Comparison of ENCODE assay signal across 7 cellular contexts in the genomic region with DNA sequence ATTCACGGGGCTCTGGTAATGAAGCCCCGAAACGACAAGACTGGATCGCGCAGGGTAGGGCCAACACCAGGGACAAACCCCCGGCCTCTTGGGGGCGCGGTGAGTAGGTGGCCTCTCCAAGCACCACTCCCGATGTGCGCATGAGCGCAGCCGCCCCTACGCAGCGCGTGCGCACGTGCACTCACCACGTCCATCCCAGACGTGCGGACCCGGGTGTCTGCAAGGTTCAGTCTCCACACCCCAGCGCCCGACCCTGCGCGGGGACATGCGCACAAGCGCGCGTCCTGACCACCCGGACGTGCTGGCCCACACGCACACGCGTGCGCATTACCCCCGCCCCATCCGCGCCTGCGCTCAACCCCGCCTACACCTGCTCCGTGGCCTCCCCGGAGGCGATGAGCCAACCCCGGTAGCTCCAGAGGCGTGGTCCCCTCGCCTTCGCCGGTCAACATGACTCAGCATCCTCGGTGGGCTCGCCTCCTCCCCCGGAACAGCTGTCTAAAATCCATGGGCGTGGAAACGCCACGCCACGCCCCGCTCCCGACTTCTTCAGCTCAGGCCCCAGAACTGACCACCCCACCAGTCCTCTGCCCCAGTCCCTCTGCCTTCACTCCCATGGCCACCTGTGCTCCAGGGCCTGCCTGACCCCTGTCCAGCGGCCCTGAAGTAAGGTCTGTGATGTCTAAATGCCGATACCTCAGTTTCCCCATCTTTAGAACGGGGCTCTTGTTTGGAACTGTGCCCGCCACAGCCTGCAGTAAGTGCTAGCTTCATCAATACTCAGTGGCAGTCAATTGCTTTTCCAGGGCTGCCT. TPM values are rescaled to one million over a fixed set of nuclear protein-coding genes. Genes with fewer than 3 reads are reported as not detected.
DNase-seq lines count a peak whose midpoint lies in the region; ATAC-seq, FAIRE-seq and TF ChIP-seq lines count a peak whose summit lies in the region.

No MANE protein-coding gene starts in this region.

- no peaks in the 10 kb centered on the region for H3K9me3 ChIP-seq in astrocyte (ENCODE audit: insufficient read depth, low read depth, low read length)
- H3K9me3 ChIP-seq in hepatocyte (ENCODE audit: low read depth): no peaks in the 10 kb centered on the region

- no peaks in the 10 kb centered on the region for H3K9me2 ChIP-seq in hepatocyte (replicated peaks; ENCODE audit: insufficient read depth)

- H3K4me2 ChIP-seq in astrocyte (ENCODE audit: low read length) (peak overlapping the region; percentile 86), hepatocyte (peak overlapping the region; percentile 75)

- TF ChIP-seq CTCF in astrocyte (IDR thresholded peaks at IDR 0.05; ENCODE audit: insufficient read depth, low read depth, low read length) (peak; percentile 36), hepatocyte (IDR thresholded peaks at IDR 0.05; ENCODE audit: poor library complexity) (peak; percentile 61)

- peak; percentile 94 to 95 for DNase-seq in NCI-H187 (lab: John Stamatoyannopoulos, UW)
- DNase-seq in T-helper 2 cell: peak; percentile 73 to 99 (median 95)
- peak; percentile 93 for DNase-seq in astrocyte (ENCODE audit: low read depth)
- peak; percentile 97 for DNase-seq in hepatocyte (ENCODE audit: low spot score)
- peak; percentile 97 for DNase-seq in retina

- H2AFZ ChIP-seq in astrocyte (ENCODE audit: low read depth, low read length) (peak overlapping the region; percentile 46), hepatocyte (peak overlapping the region; percentile 82)

- H3K27me3 ChIP-seq in astrocyte (ENCODE audit: insufficient read depth, low read length) (no peaks in the 10 kb centered on the region), hepatocyte (no peaks in the 10 kb centered on the region)

- peaks cover 10% of the 10 kb centered on the region for H3K36me3 Mint-ChIP-seq in astrocyte (ENCODE audit: low read depth, unreplicated experiment)

- H3K36me3 ChIP-seq in astrocyte (ENCODE audit: insufficient read depth, low read length): no peaks in the 10 kb centered on the region
- no peaks in the 10 kb centered on the region for H3K36me3 ChIP-seq in hepatocyte (replicated peaks; ENCODE audit: insufficient read depth, low read depth)

- H3K4me1 ChIP-seq in astrocyte (ENCODE audit: insufficient read depth, low read length): peaks cover 12% of the 10 kb centered on the region
- peaks cover 7% of the 10 kb centered on the region for H3K4me1 ChIP-seq in hepatocyte (ENCODE audit: insufficient read depth)

- H4K20me1 ChIP-seq in astrocyte (ENCODE audit: insufficient read depth, low read length): no peaks in the 10 kb centered on the region
- no peaks in the 10 kb centered on the region for H4K20me1 ChIP-seq in hepatocyte (ENCODE audit: insufficient read depth, poor library complexity, severe bottlenecking)

- no peaks in the 10 kb centered on the region for H3K9me3 Mint-ChIP-seq in astrocyte (ENCODE audit: unreplicated experiment)

- peak overlapping the region; percentile 47 for H3K27ac ChIP-seq in astrocyte (ENCODE audit: low read depth, low read length)
- peak overlapping the region; percentile 87 for H3K27ac ChIP-seq in hepatocyte

- no peaks in the 10 kb centered on the region for H3K27me3 Mint-ChIP-seq in astrocyte (ENCODE audit: low read depth, unreplicated experiment)

- H3K9ac ChIP-seq in astrocyte (ENCODE audit: low read length): peak overlapping the region; percentile 76

- peak; percentile 71 for TF ChIP-seq POLR2A in GM18505 (IDR thresholded peaks at IDR 0.05; ENCODE audit: borderline replicate concordance, extremely low read depth, insufficient read depth, insufficient read length)

- ATAC-seq in GM18505 (IDR thresholded peaks at IDR 0.05; ENCODE audit: unreplicated experiment) (peak; percentile 88), HG02970 (IDR thresholded peaks at IDR 0.05; ENCODE audit: low FRiP score, unreplicated experiment) (peak; percentile 97)

- H3K27ac Mint-ChIP-seq in astrocyte (ENCODE audit: unreplicated experiment): peak overlapping the region; percentile 95

- H3K4me3 ChIP-seq in astrocyte (ENCODE audit: insufficient read depth, low read depth, low read length) (peak overlapping the region; percentile 55), hepatocyte (no peak overlapping the region)

- H3K4me1 Mint-ChIP-seq in astrocyte (ENCODE audit: low read depth, unreplicated experiment): peaks cover 9% of the 10 kb centered on the region

- H3K79me2 ChIP-seq in astrocyte (ENCODE audit: insufficient read depth, low read length) (no peaks in the 10 kb centered on the region), hepatocyte (no peaks in the 10 kb centered on the region)

- WGBS in hepatocyte (ENCODE audit: low lambda C conversion rate, missing lambda C conversion rate): 8% methylated on average over 53 of the region's 61 CpGs

- no peak for FAIRE-seq in astrocyte (lab: Jason Lieb, UNC)

- peak overlapping the region; percentile 82 for H3K4me3 Mint-ChIP-seq in astrocyte (ENCODE audit: unreplicated experiment)

RNA-seq across cellular contexts. Expression of gene GPI, which starts 5.6 kb away (rescaled TPM):
- total RNA-seq in astrocyte (249 and 258 TPM in 2 replicates), hepatocyte (82.9 and 117 TPM in 2 replicates)
- polyA plus RNA-seq in hepatocyte: 120 and 124 TPM in 2 replicates

RNA-seq across cellular contexts. Expression of gene PDCD2L, which starts 44.9 kb away (rescaled TPM):
- total RNA-seq in astrocyte: 12.0 and 12.6 TPM in 2 replicates
- 9.8 and 12.4 TPM in 2 replicates for total RNA-seq in hepatocyte
- 6.3 and 7.3 TPM in 2 replicates for polyA plus RNA-seq in hepatocyte
